Comparison of ENCODE assay signal across 21 cellular contexts in the genomic region with DNA sequence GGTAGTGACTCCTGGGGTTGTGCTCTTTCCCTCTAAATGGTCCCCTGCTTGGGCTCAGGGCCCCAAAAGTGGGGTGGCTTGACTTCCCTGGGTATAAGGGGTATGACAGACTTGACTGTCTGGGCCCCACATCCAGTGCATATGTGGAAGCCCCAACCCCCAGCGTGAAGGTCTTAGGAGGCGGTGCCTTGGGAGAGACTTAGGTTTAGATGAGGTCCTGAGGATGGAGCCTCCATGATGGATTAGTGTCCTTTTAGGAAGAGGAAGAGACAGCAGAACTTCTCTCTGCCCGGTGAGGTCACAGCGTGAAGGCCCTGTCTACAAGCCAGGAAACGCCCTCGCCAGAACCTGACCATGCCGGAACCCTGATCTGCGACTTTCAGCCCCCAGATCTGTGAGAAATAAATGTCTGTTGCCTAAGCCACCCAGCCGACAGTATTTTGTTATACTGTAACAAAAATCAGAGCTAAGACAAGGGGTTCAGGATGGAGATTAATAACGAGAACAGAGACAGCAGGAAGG. TPM values are rescaled to one million over a fixed set of nuclear protein-coding genes. Genes with fewer than 3 reads are reported as not detected.
DNase-seq lines count a peak whose midpoint lies in the region; ATAC-seq and TF ChIP-seq lines count a peak whose summit lies in the region.
"Had no signal": no experiment of that assay in that cellular context is flagged by ENCODE, and none has a peak within 500 bp of the region (broad histone marks: within the 10 kb centered on the region; RNA-seq: fewer than 3 reads in every experiment).

No MANE protein-coding gene starts in this region.

- peak in 1 of 4 donors; percentile 14 for ATAC-seq in heart left ventricle
- ATAC-seq in HG03159 (IDR thresholded peaks at IDR 0.05; ENCODE audit: unreplicated experiment) = no peak
- ATAC-seq in omental fat pad (ENCODE audit: low FRiP score) = no peak
- no peak for ATAC-seq in right lobe of liver
- ATAC-seq: activated naive CD4-positive, alpha-beta T cell treated with anti-CD3 and anti-CD28 coated beads, Interleukin-2, amount 50 U/mL, for 72 hours; activated T-helper 17 cell treated with anti-CD3 and anti-CD28 coated beads, Interleukin-2, amount 50 U/mL, for 72 hours; SK-N-SH treated with all-trans-retinoic acid at 6 μM for 48 hours; stimulated activated effector memory CD8-positive, alpha-beta T cell treated with anti-CD3 and anti-CD28 coated beads, Interleukin-12 subunit alpha, Interleukin-12 subunit beta, amount 100 ng/mL, for 72 hours had no signal

- peaks cover 13 to 83% (median 48%) of the 10 kb centered on the region in 12 donors for H3K4me1 ChIP-seq in heart left ventricle
- peaks cover 12% of the 10 kb centered on the region for H3K4me1 ChIP-seq in mesendoderm (ENCODE audit: control insufficient read depth, low read depth, low read length)
- no peaks in the 10 kb centered on the region for H3K4me1 ChIP-seq in suprapubic skin
- H3K4me1 ChIP-seq in right lobe of liver = no peaks in the 10 kb centered on the region
- H3K4me1 ChIP-seq: ascending aorta had no signal

- 57 to 72% (median 65%) methylated on average over 10 of the region's 10 CpGs for WGBS in heart left ventricle, 4 donors
- no CpG with 5 or more reads among the region's 10 CpGs for WGBS in mesendoderm (ENCODE audit: extremely low coverage, insufficient coverage, low lambda C conversion rate)
- 88% methylated on average over 7 of the region's 10 CpGs for WGBS in suprapubic skin
- 52% methylated on average over 5 of the region's 10 CpGs for WGBS in right lobe of liver (ENCODE audit: insufficient coverage, low coverage, low lambda C conversion rate, missing lambda C conversion rate)

- H3K27ac Mint-ChIP-seq in activated T-helper 1 cell treated with anti-CD3 and anti-CD28 coated beads, Interleukin-12 subunit alpha, Interleukin-12 subunit beta, Interleukin-2, Interleukin-4 antibody, amounts not matched to agents 30 ng/mL and 10 ng/mL and 1 ng/mL, durations not matched to agents 14 hours and 24 hours and 36 hours = peak overlapping the region; percentile 34
- H3K27ac Mint-ChIP-seq: activated naive CD4-positive, alpha-beta T cell treated with anti-CD3 and anti-CD28 coated beads, Interleukin-2, amount 50 U/mL, for 72 hours; activated T-helper 17 cell treated with anti-CD3 and anti-CD28 coated beads, Interleukin-2, amount 50 U/mL, for 72 hours; stimulated activated effector memory CD8-positive, alpha-beta T cell treated with anti-CD3 and anti-CD28 coated beads, Interleukin-12 subunit alpha, Interleukin-12 subunit beta, amount 100 ng/mL, for 72 hours had no signal

- H3K9me3 ChIP-seq in heart left ventricle (no peaks in the 10 kb centered on the region), suprapubic skin (no peaks in the 10 kb centered on the region), right lobe of liver (no peaks in the 10 kb centered on the region)
- H3K9me3 ChIP-seq: ascending aorta had no signal

- peaks cover 87% of the 10 kb centered on the region for H3K79me2 ChIP-seq in mesendoderm (ENCODE audit: control insufficient read depth, insufficient read depth, low read length)

- peak overlapping the region; percentile 36 to 89 (median 73) for H3K27ac ChIP-seq in heart left ventricle
- no peak overlapping the region for H3K27ac ChIP-seq in mesendoderm (ENCODE audit: low read depth, low read length)
- peak overlapping the region; percentile 52 for H3K27ac ChIP-seq in suprapubic skin
- no peak overlapping the region for H3K27ac ChIP-seq in right lobe of liver
- H3K27ac ChIP-seq: C4-2B, epithelial cell of prostate had no signal

- intact Hi-C loops in activated T-helper 1 cell treated with anti-CD3 and anti-CD28 coated beads, Interleukin-12 subunit alpha, Interleukin-12 subunit beta, Interleukin-2, Interleukin-4 antibody, amounts not matched to agents 30 ng/mL and 10 ng/mL and 1 ng/mL, durations not matched to agents 14 hours and 24 hours and 36 hours (cut with micrococcal nuclease) = no loop called here
- intact Hi-C loops in heart left ventricle (cut with DNase I) = no loop called here
- intact Hi-C loops in right lobe of liver (cut with DNase I) = no loop called here

- H4K8ac ChIP-seq in mesendoderm (ENCODE audit: low read depth, low read length) = no peak overlapping the region

- H3K4me1 Mint-ChIP-seq in activated T-helper 1 cell treated with anti-CD3 and anti-CD28 coated beads, Interleukin-12 subunit alpha, Interleukin-12 subunit beta, Interleukin-2, Interleukin-4 antibody, amounts not matched to agents 30 ng/mL and 10 ng/mL and 1 ng/mL, durations not matched to agents 14 hours and 24 hours and 36 hours (ENCODE audit: low read depth) = no peaks in the 10 kb centered on the region
- H3K4me1 Mint-ChIP-seq: activated T-helper 17 cell treated with anti-CD3 and anti-CD28 coated beads, Interleukin-2, amount 50 U/mL, for 72 hours had no signal

- H2BK5ac ChIP-seq in mesendoderm (ENCODE audit: low read length) = no peak overlapping the region

- H3K79me1 ChIP-seq in mesendoderm (ENCODE audit: low read length) = peaks cover 3% of the 10 kb centered on the region

- TF ChIP-seq CTCF in heart left ventricle (IDR thresholded peaks at IDR 0.05) (no peak), suprapubic skin (IDR thresholded peaks at IDR 0.05) (no peak), omental fat pad (IDR thresholded peaks at IDR 0.05) (no peak), right lobe of liver (IDR thresholded peaks at IDR 0.05) (no peak)

- no peak for TF ChIP-seq EP300 in suprapubic skin (IDR thresholded peaks at IDR 0.05)

- no peak overlapping the region for H3K9ac ChIP-seq in mesendoderm (ENCODE audit: low read length)

- H3K4me3 Mint-ChIP-seq in activated T-helper 1 cell treated with anti-CD3 and anti-CD28 coated beads, Interleukin-12 subunit alpha, Interleukin-12 subunit beta, Interleukin-2, Interleukin-4 antibody, amounts not matched to agents 30 ng/mL and 10 ng/mL and 1 ng/mL, durations not matched to agents 14 hours and 24 hours and 36 hours = no peak overlapping the region
- H3K4me3 Mint-ChIP-seq: activated T-helper 17 cell treated with anti-CD3 and anti-CD28 coated beads, Interleukin-2, amount 50 U/mL, for 72 hours; stimulated activated effector memory CD8-positive, alpha-beta T cell treated with anti-CD3 and anti-CD28 coated beads, Interleukin-12 subunit alpha, Interleukin-12 subunit beta, amount 100 ng/mL, for 72 hours had no signal

- H3K9me3 Mint-ChIP-seq in activated T-helper 1 cell treated with anti-CD3 and anti-CD28 coated beads, Interleukin-12 subunit alpha, Interleukin-12 subunit beta, Interleukin-2, Interleukin-4 antibody, amounts not matched to agents 30 ng/mL and 10 ng/mL and 1 ng/mL, durations not matched to agents 14 hours and 24 hours and 36 hours = no peaks in the 10 kb centered on the region
- H3K9me3 Mint-ChIP-seq: activated naive CD4-positive, alpha-beta T cell treated with anti-CD3 and anti-CD28 coated beads, Interleukin-2, amount 50 U/mL, for 72 hours; activated T-helper 17 cell treated with anti-CD3 and anti-CD28 coated beads, Interleukin-2, amount 50 U/mL, for 72 hours; stimulated activated effector memory CD8-positive, alpha-beta T cell treated with anti-CD3 and anti-CD28 coated beads, Interleukin-12 subunit alpha, Interleukin-12 subunit beta, amount 100 ng/mL, for 72 hours had no signal

- no peaks in the 10 kb centered on the region for H3K27me3 Mint-ChIP-seq in activated T-helper 1 cell treated with anti-CD3 and anti-CD28 coated beads, Interleukin-12 subunit alpha, Interleukin-12 subunit beta, Interleukin-2, Interleukin-4 antibody, amounts not matched to agents 30 ng/mL and 10 ng/mL and 1 ng/mL, durations not matched to agents 14 hours and 24 hours and 36 hours (ENCODE audit: insufficient read depth)
- H3K27me3 Mint-ChIP-seq: activated T-helper 17 cell treated with anti-CD3 and anti-CD28 coated beads, Interleukin-2, amount 50 U/mL, for 72 hours had no signal

- no peaks in the 10 kb centered on the region for H3K36me3 Mint-ChIP-seq in activated T-helper 1 cell treated with anti-CD3 and anti-CD28 coated beads, Interleukin-12 subunit alpha, Interleukin-12 subunit beta, Interleukin-2, Interleukin-4 antibody, amounts not matched to agents 30 ng/mL and 10 ng/mL and 1 ng/mL, durations not matched to agents 14 hours and 24 hours and 36 hours (ENCODE audit: low read depth)
- H3K36me3 Mint-ChIP-seq: activated naive CD4-positive, alpha-beta T cell treated with anti-CD3 and anti-CD28 coated beads, Interleukin-2, amount 50 U/mL, for 72 hours; stimulated activated effector memory CD8-positive, alpha-beta T cell treated with anti-CD3 and anti-CD28 coated beads, Interleukin-12 subunit alpha, Interleukin-12 subunit beta, amount 100 ng/mL, for 72 hours had no signal

- no peak overlapping the region for H3K4me2 ChIP-seq in mesendoderm (ENCODE audit: low read length)

- H3K4me3 ChIP-seq in heart left ventricle = peak overlapping the region in 1 of 12 donors; percentile 2
- H3K4me3 ChIP-seq in mesendoderm (ENCODE audit: low read length) = no peak overlapping the region
- no peak overlapping the region for H3K4me3 ChIP-seq in suprapubic skin
- H3K4me3 ChIP-seq in right lobe of liver = no peak overlapping the region
- H3K4me3 ChIP-seq: ascending aorta had no signal

- H3K36me3 ChIP-seq in heart left ventricle (peaks cover 0 to 8% (median 0%) of the 10 kb centered on the region in 9 donors), mesendoderm (ENCODE audit: control insufficient read depth, insufficient read depth, low read length) (peaks cover under 1% of the 10 kb centered on the region), suprapubic skin (no peaks in the 10 kb centered on the region), right lobe of liver (no peaks in the 10 kb centered on the region)
- H3K36me3 ChIP-seq: ascending aorta had no signal

- no peak overlapping the region for H3K4ac ChIP-seq in mesendoderm (ENCODE audit: low read depth, low read length)

- no peak for DNase-seq in activated T-helper 1 cell treated with anti-CD3 and anti-CD28 coated beads, Interleukin-12 subunit alpha, Interleukin-12 subunit beta, Interleukin-2, Interleukin-4 antibody, amounts not matched to agents 30 ng/mL and 10 ng/mL and 1 ng/mL, durations not matched to agents 14 hours and 24 hours and 36 hours (ENCODE audit: low spot score)
- DNase-seq in heart left ventricle (no peak), mesendoderm (no peak), suprapubic skin (ENCODE audit: low spot score in 2 of 2) (no peak), NAMALWA (ENCODE audit: low spot score) (no peak), omental fat pad (ENCODE audit: low spot score) (no peak), right lobe of liver (no peak)
- DNase-seq: hippocampal formation; mammary epithelial cell; NCI-H2029 treated with DMSO at 0.1 percent for 48 hours; NCI-H345; NCI-H774; stimulated activated CD4-positive, alpha-beta T cell treated with anti-CD3 and anti-CD28 coated beads, Interleukin-2, amount 100 ng/mL, for 48 hours had no signal

- no peak for TF ChIP-seq POLR2A in heart left ventricle (IDR thresholded peaks at IDR 0.05)
- no peak for TF ChIP-seq POLR2A in suprapubic skin (IDR thresholded peaks at IDR 0.05)
- no peak for TF ChIP-seq POLR2A in right lobe of liver (IDR thresholded peaks at IDR 0.05)

- peak overlapping the region; percentile 34 for H3K56ac ChIP-seq in mesendoderm (ENCODE audit: low read length)

- H3K23ac ChIP-seq in mesendoderm (ENCODE audit: low read length) = no peak overlapping the region

- H2BK120ac ChIP-seq in mesendoderm (ENCODE audit: low read depth, low read length) = no peak overlapping the region

- no peak overlapping the region for H2BK15ac ChIP-seq in mesendoderm (replicated peaks; ENCODE audit: low read depth)

- no peak overlapping the region for H3K18ac ChIP-seq in mesendoderm (ENCODE audit: low read length)

- no peak overlapping the region for H4K5ac ChIP-seq in mesendoderm (ENCODE audit: low read length)

- no peak overlapping the region for H2AK5ac ChIP-seq in mesendoderm (ENCODE audit: low read length)

- H3K27me3 ChIP-seq in heart left ventricle = no peaks in the 10 kb centered on the region
- H3K27me3 ChIP-seq in mesendoderm (ENCODE audit: insufficient read depth, low read length, poor library complexity) = no peaks in the 10 kb centered on the region
- no peaks in the 10 kb centered on the region for H3K27me3 ChIP-seq in suprapubic skin
- H3K27me3 ChIP-seq in right lobe of liver = no peaks in the 10 kb centered on the region
- H3K27me3 ChIP-seq: ascending aorta had no signal

RNA-seq across cellular contexts. Expression of gene PODXL, which starts 23.8 kb away (rescaled TPM):
- total RNA-seq in activated T-helper 1 cell treated with anti-CD3 and anti-CD28 coated beads, Interleukin-12 subunit alpha, Interleukin-12 subunit beta, Interleukin-2, Interleukin-4 antibody, amounts not matched to agents 30 ng/mL and 10 ng/mL and 1 ng/mL, durations not matched to agents 14 hours and 24 hours and 36 hours = 0.75 and 1.3 TPM in 2 replicates
- 100 to 1,000 TPM in 1 of 9 donors, 10 to 100 TPM in 8; 57.7 to 230 (median 75.1) TPM for total RNA-seq in heart left ventricle
- polyA plus RNA-seq in heart left ventricle = 10 to 100 TPM; 30.9 to 64.6 TPM
- polyA plus RNA-seq in mesendoderm (2013, experiment 1 of 2) = 242 TPM
- 262 TPM for polyA plus RNA-seq in mesendoderm (2013, experiment 2 of 2)
- 10 to 100 TPM; 10.2 to 27.9 (median 17.8) TPM for total RNA-seq in suprapubic skin
- 100 to 1,000 TPM in 1 of 4 donors, 10 to 100 TPM in 3; 40.0 to 102 (median 71.6) TPM for total RNA-seq in omental fat pad
- total RNA-seq in right lobe of liver = 10 to 100 TPM in 1 of 6 experiments, 1 to 10 TPM in 5; 2.1 to 11.4 (median 3.4) TPM

Comparison
In these comparisons a context has a peak if more than half of its experiments do, and no peak if none do; other contexts are left out.
1. H3K27ac ChIP-seq: peak in heart left ventricle (12 of 12) and suprapubic skin (single experiment); none in mesendoderm (single experiment) and right lobe of liver (0 of 3).